1 cellular context compared by ENCODE assay signal in the genomic region with DNA sequence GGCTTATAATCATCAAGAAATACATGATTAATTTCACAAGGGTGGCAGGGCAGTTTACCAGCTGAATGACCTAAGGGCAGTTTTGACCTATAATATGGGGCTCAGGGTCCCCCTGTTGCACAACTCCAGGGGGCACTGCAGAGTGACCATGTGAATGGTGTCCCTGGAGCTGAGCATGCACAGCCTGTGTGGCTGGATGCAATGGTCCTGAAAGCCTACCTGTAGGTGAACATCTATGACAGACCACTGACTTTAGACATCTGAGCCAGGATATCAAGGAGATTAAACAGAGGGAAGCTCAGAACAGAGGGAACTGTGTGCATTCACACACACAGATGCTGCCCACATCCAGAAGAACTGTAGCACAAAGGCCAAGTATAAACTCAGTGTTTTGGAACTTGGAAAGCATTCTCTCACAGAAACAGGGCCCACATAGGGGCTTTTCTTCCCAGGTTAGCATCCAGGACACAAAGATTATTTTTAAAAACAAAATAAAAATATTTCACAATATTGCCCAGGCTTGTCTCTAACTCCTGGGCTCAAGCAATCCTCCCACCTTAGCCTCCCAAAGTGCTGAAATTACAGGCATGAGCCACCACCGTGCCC.
TF ChIP-seq lines count a peak whose summit lies in the region.

No MANE protein-coding gene starts in this region.

TF ChIP-seq in HepG2, 621 proteins besides CTCF, POLR2A, EP300 and RAD21:
- TF ChIP-seq ZSCAN21 (CRISPR knock-in tag; IDR thresholded peaks at IDR 0.05; ENCODE audit: borderline replicate concordance) (no peak), SP1 (IDR thresholded peaks at IDR 0.05) (no peak), SP1 (CRISPR knock-in tag; IDR thresholded peaks at IDR 0.05) (no peak), SRSF4 (IDR thresholded peaks at IDR 0.05; ENCODE audit: low read depth, low read length, poor library complexity, severe bottlenecking) (no peak), CC2D1A (CRISPR knock-in tag; IDR thresholded peaks at IDR 0.05) (no peak), CEBPB (IDR thresholded peaks at IDR 0.05; ENCODE audit: borderline replicate concordance, low read depth, low read length) (0 out of 2 replicates have a peak, but pooled peaks have one; percentile 8), ZNF614 (CRISPR knock-in tag; IDR thresholded peaks at IDR 0.05; ENCODE audit: borderline replicate concordance) (no peak), ADNP (CRISPR knock-in tag; IDR thresholded peaks at IDR 0.05) (0 out of 2 replicates have a peak, but pooled peaks have one; percentile 65), HNF4A (CRISPR knock-in tag; IDR thresholded peaks at IDR 0.05) (peak; percentile 15; the same call in 1 of the 2 replicates), ZFP62 (CRISPR knock-in tag; IDR thresholded peaks at IDR 0.05) (no peak)
- TF ChIP-seq, protein P1, sequence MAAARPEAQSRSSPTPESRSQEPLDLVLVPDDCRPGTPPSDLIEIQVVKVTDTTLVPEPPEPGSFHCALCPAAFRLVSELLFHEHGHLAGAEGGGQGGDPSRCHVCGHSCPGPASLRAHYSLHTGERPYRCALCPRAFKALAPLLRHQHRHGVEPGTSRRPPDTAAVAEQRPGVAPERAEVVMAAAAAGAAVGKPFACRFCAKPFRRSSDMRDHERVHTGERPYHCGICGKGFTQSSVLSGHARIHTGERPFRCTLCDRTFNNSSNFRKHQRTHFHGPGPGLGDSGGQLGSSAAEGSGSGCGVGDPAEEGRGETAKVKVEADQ (CRISPR knock-in tag; IDR thresholded peaks at IDR 0.05; ENCODE audit: borderline replicate concordance), result no peak
- TF ChIP-seq, protein P2, sequence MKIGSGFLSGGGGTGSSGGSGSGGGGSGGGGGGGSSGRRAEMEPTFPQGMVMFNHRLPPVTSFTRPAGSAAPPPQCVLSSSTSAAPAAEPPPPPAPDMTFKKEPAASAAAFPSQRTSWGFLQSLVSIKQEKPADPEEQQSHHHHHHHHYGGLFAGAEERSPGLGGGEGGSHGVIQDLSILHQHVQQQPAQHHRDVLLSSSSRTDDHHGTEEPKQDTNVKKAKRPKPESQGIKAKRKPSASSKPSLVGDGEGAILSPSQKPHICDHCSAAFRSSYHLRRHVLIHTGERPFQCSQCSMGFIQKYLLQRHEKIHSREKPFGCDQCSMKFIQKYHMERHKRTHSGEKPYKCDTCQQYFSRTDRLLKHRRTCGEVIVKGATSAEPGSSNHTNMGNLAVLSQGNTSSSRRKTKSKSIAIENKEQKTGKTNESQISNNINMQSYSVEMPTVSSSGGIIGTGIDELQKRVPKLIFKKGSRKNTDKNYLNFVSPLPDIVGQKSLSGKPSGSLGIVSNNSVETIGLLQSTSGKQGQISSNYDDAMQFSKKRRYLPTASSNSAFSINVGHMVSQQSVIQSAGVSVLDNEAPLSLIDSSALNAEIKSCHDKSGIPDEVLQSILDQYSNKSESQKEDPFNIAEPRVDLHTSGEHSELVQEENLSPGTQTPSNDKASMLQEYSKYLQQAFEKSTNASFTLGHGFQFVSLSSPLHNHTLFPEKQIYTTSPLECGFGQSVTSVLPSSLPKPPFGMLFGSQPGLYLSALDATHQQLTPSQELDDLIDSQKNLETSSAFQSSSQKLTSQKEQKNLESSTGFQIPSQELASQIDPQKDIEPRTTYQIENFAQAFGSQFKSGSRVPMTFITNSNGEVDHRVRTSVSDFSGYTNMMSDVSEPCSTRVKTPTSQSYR (CRISPR knock-in tag; IDR thresholded peaks at IDR 0.05; ENCODE audit: borderline replicate concordance), result no peak
